34 cellular contexts compared by ENCODE assay signal in genomic region chr1:171032822-171033702, GRCh38. TPM values are rescaled to one million over a fixed set of nuclear protein-coding genes. Genes with fewer than 3 reads are reported as not detected.
DNase-seq lines count a peak whose midpoint lies in the region; ATAC-seq and TF ChIP-seq lines count a peak whose summit lies in the region.
"Had no signal": no experiment of that assay in that cellular context is flagged by ENCODE, and none has a peak within 500 bp of the region (broad histone marks: within the 10 kb centered on the region; RNA-seq: fewer than 3 reads in every experiment).

No MANE protein-coding gene starts in this region.

- H3K27ac ChIP-seq in GM23338 (ENCODE audit: low read depth) (no peak overlapping the region), SJCRH30 (no peak overlapping the region), iPS-20b (ENCODE audit: low read length) (no peak overlapping the region)
- H3K27ac ChIP-seq: esophagus muscularis mucosa, foreskin keratinocyte, Peyer's patch, skin epidermis, upper lobe of right lung had no signal

- H2AFZ ChIP-seq in GM23338, result peak overlapping the region; percentile 99

- peaks cover 10% of the 10 kb centered on the region for H3K4me1 ChIP-seq in GM23338 (ENCODE audit: insufficient read depth)
- H3K4me1 ChIP-seq in SJCRH30, result no peaks in the 10 kb centered on the region
- H3K4me1 ChIP-seq in iPS-20b (ENCODE audit: insufficient read depth, low read length), result peaks cover 4% of the 10 kb centered on the region; the same call in 1 of the 2 replicates
- H3K4me1 ChIP-seq: esophagus muscularis mucosa, foreskin keratinocyte, HAP-1, Peyer's patch, upper lobe of right lung had no signal

- H3K27me3 Mint-ChIP-seq in GM23338 (ENCODE audit: insufficient read depth, low read depth, poor library complexity), result no peaks in the 10 kb centered on the region
- H3K27me3 Mint-ChIP-seq in progenitor cell of endocrine pancreas, result peaks cover 5% of the 10 kb centered on the region
- H3K27me3 Mint-ChIP-seq in effector memory CD8-positive, alpha-beta T cell, result peaks cover 23 to 41% of the 10 kb centered on the region in 2 donors
- H3K27me3 Mint-ChIP-seq: activated CD4-positive, alpha-beta memory T cell treated with anti-CD3 and anti-CD28 coated beads, Interleukin-2, amount 10 ng/mL, durations not matched to agents 7 days and 5 days had no signal

- H4K20me1 ChIP-seq in GM23338 (replicated peaks; ENCODE audit: insufficient read depth), result no peaks in the 10 kb centered on the region

- no peaks in the 10 kb centered on the region for H3K27me3 ChIP-seq in GM23338 (ENCODE audit: insufficient read depth)
- H3K27me3 ChIP-seq in SJCRH30, result no peaks in the 10 kb centered on the region
- no peaks in the 10 kb centered on the region for H3K27me3 ChIP-seq in iPS-20b (ENCODE audit: insufficient read depth, low read length)
- H3K27me3 ChIP-seq: Peyer's patch, upper lobe of right lung had no signal

- H3K27ac Mint-ChIP-seq in GM23338 (no peak overlapping the region), progenitor cell of endocrine pancreas (no peak overlapping the region)
- H3K27ac Mint-ChIP-seq in effector memory CD8-positive, alpha-beta T cell, result no peak overlapping the region
- H3K27ac Mint-ChIP-seq: activated CD4-positive, alpha-beta memory T cell treated with anti-CD3 and anti-CD28 coated beads, Interleukin-2, amount 10 ng/mL, durations not matched to agents 7 days and 5 days; CD4-positive, alpha-beta memory T cell; natural killer cell treated with Interleukin-12 subunit alpha and Interleukin-12 subunit beta and Interleukin-15 and Interleukin-18, amount 100 ng/mL, for 72 hours; stimulated activated memory B cell treated with anti-CD40 and anti-IgM and Interleukin-4, amounts not matched to agents 10 μg/mL and 1 μg/mL and 100 μg/mL, for 72 hours had no signal

- TF ChIP-seq CTCF in GM23338 (conservative IDR thresholded peaks at IDR 0.05; ENCODE audit: low read depth in 2 of 2) (no peak), progenitor cell of endocrine pancreas (IDR thresholded peaks at IDR 0.05; ENCODE audit: unreplicated experiment) (no peak)

- peak overlapping the region; percentile 75 for H3K4me2 ChIP-seq in GM23338

- no peaks in the 10 kb centered on the region for H3F3A ChIP-seq in GM23338 (replicated peaks; ENCODE audit: low read depth)

- H3K4me1 Mint-ChIP-seq in GM23338, result peaks cover 7% of the 10 kb centered on the region
- H3K4me1 Mint-ChIP-seq in progenitor cell of endocrine pancreas (ENCODE audit: low read depth), result no peaks in the 10 kb centered on the region
- no peaks in the 10 kb centered on the region for H3K4me1 Mint-ChIP-seq in effector memory CD8-positive, alpha-beta T cell (ENCODE audit: low read depth in 2 of 2)
- H3K4me1 Mint-ChIP-seq: activated CD4-positive, alpha-beta memory T cell treated with anti-CD3 and anti-CD28 coated beads, Interleukin-2, amount 10 ng/mL, durations not matched to agents 7 days and 5 days; CD4-positive, alpha-beta memory T cell; stimulated activated memory B cell treated with anti-CD40 and anti-IgM and Interleukin-4, amounts not matched to agents 10 μg/mL and 1 μg/mL and 100 μg/mL, for 72 hours had no signal

- H3K36me3 Mint-ChIP-seq in GM23338 (ENCODE audit: low read depth), result no peaks in the 10 kb centered on the region
- H3K36me3 Mint-ChIP-seq in progenitor cell of endocrine pancreas (ENCODE audit: insufficient read depth), result no peaks in the 10 kb centered on the region
- no peaks in the 10 kb centered on the region for H3K36me3 Mint-ChIP-seq in effector memory CD8-positive, alpha-beta T cell (ENCODE audit: insufficient read depth)
- H3K36me3 Mint-ChIP-seq: CD4-positive, alpha-beta memory T cell; natural killer cell treated with Interleukin-12 subunit alpha and Interleukin-12 subunit beta and Interleukin-15 and Interleukin-18, amount 100 ng/mL, for 72 hours; stimulated activated memory B cell treated with anti-CD40 and anti-IgM and Interleukin-4, amounts not matched to agents 10 μg/mL and 1 μg/mL and 100 μg/mL, for 72 hours had no signal

- H3K4me3 ChIP-seq in GM23338 (peak overlapping the region; percentile 42), SJCRH30 (peak overlapping the region; percentile 37), iPS-20b (ENCODE audit: low read length) (peak overlapping the region; percentile 10; the same call in 1 of the 2 replicates)
- H3K4me3 ChIP-seq: esophagus muscularis mucosa, GM12878, HAP-1, K562, Peyer's patch, skin epidermis, upper lobe of right lung had no signal

- peak; percentile 97 for ATAC-seq in GM23338
- no peak for ATAC-seq in HG02973 (IDR thresholded peaks at IDR 0.05; ENCODE audit: unreplicated experiment)
- ATAC-seq in effector memory CD8-positive, alpha-beta T cell (replicated peaks), result no peak
- ATAC-seq in HG03521 (IDR thresholded peaks at IDR 0.05; ENCODE audit: unreplicated experiment), result no peak
- ATAC-seq: foreskin keratinocyte; GM12878; K562; left colon; natural killer cell treated with Interleukin-12 subunit alpha and Interleukin-12 subunit beta and Interleukin-15 and Interleukin-18, amount 100 ng/mL, for 72 hours; stimulated activated memory B cell treated with anti-CD40 and anti-IgM and Interleukin-4, amounts not matched to agents 10 μg/mL and 1 μg/mL and 100 μg/mL, for 72 hours; upper lobe of right lung had no signal

- H3K9me3 ChIP-seq in SJCRH30 (replicated peaks) (no peaks in the 10 kb centered on the region), iPS-20b (ENCODE audit: insufficient read depth, low read depth, low read length) (no peaks in the 10 kb centered on the region)
- H3K9me3 ChIP-seq: esophagus muscularis mucosa, HAP-1, Peyer's patch, upper lobe of right lung had no signal

- no peak overlapping the region for H3K9ac ChIP-seq in iPS-20b (ENCODE audit: low read depth, low read length)

- DNase-seq in GM23338 (ENCODE audit: low spot score) (peak; percentile 51), SJCRH30 (peak; percentile 20 to 38), progenitor cell of endocrine pancreas (ENCODE audit: low spot score, unreplicated experiment) (no peak)
- DNase-seq in effector memory CD8-positive, alpha-beta T cell, result no peak
- DNase-seq: activated CD4-positive, alpha-beta memory T cell treated with anti-CD3 and anti-CD28 coated beads, Interleukin-2, amount 10 ng/mL, durations not matched to agents 7 days and 5 days; activated CD4-positive, alpha-beta T cell treated with anti-CD3 and anti-CD28 coated beads for 1 hour; activated CD8-positive, alpha-beta memory T cell treated with anti-CD3 and anti-CD28 coated beads, Interleukin-2, amount 50 U/mL, for 4 hours; activated naive CD4-positive, alpha-beta T cell treated with Interleukin-2 at 50 U/mL for 16 hours; CD4-positive, alpha-beta memory T cell; central memory CD4-positive, alpha-beta T cell; EL; foreskin keratinocyte; head of caudate nucleus; left colon; mammary epithelial cell; NCI-H1092 treated with DMSO at 0.1 percent for 48 hours; NCI-H2029 treated with DMSO at 0.1 percent for 48 hours; NCI-H69; Peyer's patch; SHP77 treated with DMSO at 0.1 percent for 48 hours; upper lobe of right lung had no signal

- H3K36me3 ChIP-seq in GM23338 (ENCODE audit: insufficient read depth), result no peaks in the 10 kb centered on the region
- H3K36me3 ChIP-seq in SJCRH30, result no peaks in the 10 kb centered on the region
- H3K36me3 ChIP-seq in iPS-20b (ENCODE audit: insufficient read depth, low read depth, low read length), result no peaks in the 10 kb centered on the region
- H3K36me3 ChIP-seq: esophagus muscularis mucosa, HAP-1, Peyer's patch, upper lobe of right lung had no signal

- H3K79me2 ChIP-seq in GM23338 (replicated peaks; ENCODE audit: insufficient read depth), result no peaks in the 10 kb centered on the region

- no peaks in the 10 kb centered on the region for H3K9me3 Mint-ChIP-seq in GM23338
- H3K9me3 Mint-ChIP-seq in progenitor cell of endocrine pancreas (ENCODE audit: low read depth), result peaks cover 7% of the 10 kb centered on the region
- peaks cover 1 to 11% of the 10 kb centered on the region in 2 donors for H3K9me3 Mint-ChIP-seq in effector memory CD8-positive, alpha-beta T cell
- H3K9me3 Mint-ChIP-seq: activated CD4-positive, alpha-beta memory T cell treated with anti-CD3 and anti-CD28 coated beads, Interleukin-2, amount 10 ng/mL, durations not matched to agents 7 days and 5 days had no signal

- no peaks in the 10 kb centered on the region for H3K9me2 ChIP-seq in GM23338 (ENCODE audit: insufficient read depth)

- peak overlapping the region; percentile 47 for H3K4me3 Mint-ChIP-seq in GM23338
- peak overlapping the region; percentile 37 for H3K4me3 Mint-ChIP-seq in progenitor cell of endocrine pancreas (ENCODE audit: low read depth)
- H3K4me3 Mint-ChIP-seq in effector memory CD8-positive, alpha-beta T cell, result no peak overlapping the region
- H3K4me3 Mint-ChIP-seq: activated CD4-positive, alpha-beta memory T cell treated with anti-CD3 and anti-CD28 coated beads, Interleukin-2, amount 10 ng/mL, durations not matched to agents 7 days and 5 days; CD4-positive, alpha-beta memory T cell; natural killer cell treated with Interleukin-12 subunit alpha and Interleukin-12 subunit beta and Interleukin-15 and Interleukin-18, amount 100 ng/mL, for 72 hours; stimulated activated memory B cell treated with anti-CD40 and anti-IgM and Interleukin-4, amounts not matched to agents 10 μg/mL and 1 μg/mL and 100 μg/mL, for 72 hours had no signal

RNA-seq across cellular contexts. Expression of gene FMO3, which starts 57.6 kb away (rescaled TPM):
- total RNA-seq in GM23338 (2014; rRNA removed; shearing (Covaris generic)), result not detected in 2 replicates
- 0.26 TPM in 1 of 2 replicates, not detected in the other for polyA plus RNA-seq in GM23338 (2016; fragmentation: Nextera tagmentation; extraction: Ambion mirVana)
- total RNA-seq in SJCRH30 (2014; rRNA removed; shearing (Covaris generic)), result not detected in 2 replicates
- not detected in 2 replicates for total RNA-seq in progenitor cell of endocrine pancreas
- total RNA-seq: A673; activated CD4-positive, alpha-beta memory T cell treated with anti-CD3 and anti-CD28 coated beads, Interleukin-2, amount 10 ng/mL, durations not matched to agents 7 days and 5 days; CD4-positive, alpha-beta memory T cell; foreskin keratinocyte; K562; M059J; mammary epithelial cell; natural killer cell treated with Interleukin-12 subunit alpha and Interleukin-12 subunit beta and Interleukin-15 and Interleukin-18, amount 100 ng/mL, for 72 hours; T-helper 2 cell treated with Interferon-gamma antibody and Interleukin-4, amounts not matched to agents 100 ng/mL and 5 ng/mL, for 36 hours had no signal
- polyA plus RNA-seq: CD4-positive, alpha-beta memory T cell; foreskin keratinocyte; K562; mammary epithelial cell had no signal

Comparison
In these comparisons a context has a peak if more than half of its experiments do, and no peak if none do; other contexts are left out.
1. DNase-seq: peak in GM23338 (single experiment) and SJCRH30 (2 of 2); none in progenitor cell of endocrine pancreas (single experiment) and effector memory CD8-positive, alpha-beta T cell (0 of 3).
2. H3K4me3 Mint-ChIP-seq: peak in GM23338 (single experiment) and progenitor cell of endocrine pancreas (single experiment); none in effector memory CD8-positive, alpha-beta T cell (0 of 2).
3. Peak in every context shown above with its lines, with median percentiles within 50 percentile points of each other: H3K4me3 ChIP-seq.